ENCODE assay signal across 8 cellular contexts in genomic region chr6:89122625-89123024, GRCh38. TPM values are rescaled to one million over a fixed set of nuclear protein-coding genes. Genes with fewer than 3 reads are reported as not detected.
A peak's percentile ranks its signal among the peaks of the same experiment; 100 is the strongest.
DNase-seq lines count a peak whose midpoint lies in the region; ATAC-seq, FAIRE-seq and TF ChIP-seq lines count a peak whose summit lies in the region.

No MANE protein-coding gene starts in this region.

- H3K27me3 ChIP-seq in PC-3 (ENCODE audit: low read length): no peaks in the 10 kb centered on the region

- H2AFZ ChIP-seq in PC-3 (ENCODE audit: low read length): no peak overlapping the region

- H3K9me2 ChIP-seq in PC-3 (replicated peaks; ENCODE audit: low read length): no peaks in the 10 kb centered on the region

- peak; percentile 23 for FAIRE-seq in endometrium (lab: Jason Lieb, UNC)

- no peaks in the 10 kb centered on the region for H3F3A ChIP-seq in PC-3 (ENCODE audit: low read length, unreplicated experiment)

- intact Hi-C loops in PC-3 (cut with micrococcal nuclease): loop anchor here (1.0 kb wide), 3 partner anchors 120 to 247 kb away; no protein-coding TSS in a partner anchor

- peak; percentile 61 for ATAC-seq in HG03095 (IDR thresholded peaks at IDR 0.05; ENCODE audit: unreplicated experiment)
- ATAC-seq in PC-3: peak; percentile 65
- ATAC-seq in HG03469 (IDR thresholded peaks at IDR 0.05; ENCODE audit: unreplicated experiment): no peak

- H3K9me3 Mint-ChIP-seq in activated naive CD4-positive, alpha-beta T cell treated with anti-CD3 and anti-CD28 coated beads, Interleukin-2, amount 10 ng/mL, durations not matched to agents 7 days and 5 days: no peaks in the 10 kb centered on the region
- H3K9me3 Mint-ChIP-seq in neural crest cell: no peaks in the 10 kb centered on the region

- no peak overlapping the region for H3K27ac ChIP-seq in PC-3 (ENCODE audit: low read length)

- no peak overlapping the region for H3K4me3 Mint-ChIP-seq in activated naive CD4-positive, alpha-beta T cell treated with anti-CD3 and anti-CD28 coated beads, Interleukin-2, amount 10 ng/mL, durations not matched to agents 7 days and 5 days
- H3K4me3 Mint-ChIP-seq in neural crest cell: no peak overlapping the region

- H3K4me3 ChIP-seq in PC-3 (ENCODE audit: low read length): no peak overlapping the region

- no peak overlapping the region for H3K4me2 ChIP-seq in PC-3 (ENCODE audit: low read length)

- TF ChIP-seq CTCF in PC-3 (conservative IDR thresholded peaks at IDR 0.05; ENCODE audit: low read depth, low read length): peak; percentile 71
- peak; percentile 69 for TF ChIP-seq CTCF in neural crest cell (conservative IDR thresholded peaks at IDR 0.05)

- no peaks in the 10 kb centered on the region; the same call in 1 of the 2 replicates for H3K36me3 ChIP-seq in PC-3 (ENCODE audit: low read depth, low read length)

- no TSS peak for BruUV-seq in PC-3 (replicated peaks; lab: Mats Ljungman, UMichigan)

- no peaks in the 10 kb centered on the region for H3K4me1 Mint-ChIP-seq in activated naive CD4-positive, alpha-beta T cell treated with anti-CD3 and anti-CD28 coated beads, Interleukin-2, amount 10 ng/mL, durations not matched to agents 7 days and 5 days
- H3K4me1 Mint-ChIP-seq in neural crest cell: peaks cover 6% of the 10 kb centered on the region

- H3K27me3 Mint-ChIP-seq in activated naive CD4-positive, alpha-beta T cell treated with anti-CD3 and anti-CD28 coated beads, Interleukin-2, amount 10 ng/mL, durations not matched to agents 7 days and 5 days: peaks cover 24% of the 10 kb centered on the region
- no peaks in the 10 kb centered on the region for H3K27me3 Mint-ChIP-seq in neural crest cell (ENCODE audit: low read depth)

- POLR2A ChIA-PET in PC-3 (lab: Charles Lee; ENCODE audit: unreplicated experiment): no interaction called here

- H3K9ac ChIP-seq in PC-3 (ENCODE audit: low read length): no peak overlapping the region

- no peaks in the 10 kb centered on the region for H4K20me1 ChIP-seq in PC-3 (ENCODE audit: low read length)

- no peak overlapping the region for H3K27ac Mint-ChIP-seq in activated naive CD4-positive, alpha-beta T cell treated with anti-CD3 and anti-CD28 coated beads, Interleukin-2, amount 10 ng/mL, durations not matched to agents 7 days and 5 days
- H3K27ac Mint-ChIP-seq in neural crest cell (ENCODE audit: unreplicated experiment): no peak overlapping the region

- CTCF ChIA-PET in activated naive CD4-positive, alpha-beta T cell treated with anti-CD3 and anti-CD28 coated beads, Interleukin-2, amount 10 ng/mL, durations not matched to agents 7 days and 5 days (lab: Charles Lee): interaction anchor here (1.2 to 1.6 kb wide), 3 partner anchors 11 to 250 kb away, joined by 5 read pairs; no protein-coding TSS in a partner anchor
- CTCF ChIA-PET in PC-3 (lab: Charles Lee): interaction anchor here (0.5 to 1.5 kb wide), 2 partner anchors 43 to 120 kb away, joined by 3 to 9 read pairs; no protein-coding TSS in a partner anchor

- no peaks in the 10 kb centered on the region for H3K79me2 ChIP-seq in PC-3 (ENCODE audit: low read length)

- no peaks in the 10 kb centered on the region for H3K36me3 Mint-ChIP-seq in activated naive CD4-positive, alpha-beta T cell treated with anti-CD3 and anti-CD28 coated beads, Interleukin-2, amount 10 ng/mL, durations not matched to agents 7 days and 5 days
- peaks cover 2% of the 10 kb centered on the region for H3K36me3 Mint-ChIP-seq in neural crest cell (ENCODE audit: low read depth)

- peak; percentile 25 for DNase-seq in activated naive CD4-positive, alpha-beta T cell treated with anti-CD3 and anti-CD28 coated beads, Interleukin-2, amount 10 ng/mL, durations not matched to agents 7 days and 5 days
- no peak for DNase-seq in activated naive CD4-positive, alpha-beta T cell treated with anti-CD3 and anti-CD28 coated beads, Interleukin-2, amount 50 U/mL, for 16 hours
- DNase-seq in PC-3: peak; percentile 54
- DNase-seq in neural crest cell (ENCODE audit: low read depth, low spot score): no peak
- DNase-seq in HK-2 (ENCODE audit: unreplicated experiment): no peak

- no peaks in the 10 kb centered on the region for H3K9me3 ChIP-seq in PC-3 (ENCODE audit: low read length)

- H3K4me1 ChIP-seq in PC-3 (ENCODE audit: insufficient read depth, low read length): peaks cover 4% of the 10 kb centered on the region; the same call in 1 of the 2 replicates

RNA-seq across cellular contexts. Expression of gene SRSF12, which starts 4.8 kb away (rescaled TPM):
- total RNA-seq in PC-3 (2014; rRNA removed): not detected in 2 replicates
- total RNA-seq in neural crest cell: 21.9 and 23.5 TPM in 2 replicates

RNA-seq across cellular contexts. Expression of gene PM20D2, which starts 23.2 kb away (rescaled TPM):
- 17.3 and 21.0 TPM in 2 replicates for total RNA-seq in PC-3 (2014; rRNA removed)
- total RNA-seq in neural crest cell: 16.1 and 16.5 TPM in 2 replicates

RNA-seq across cellular contexts. Expression of gene PNRC1, which starts 42.1 kb away (rescaled TPM):
- total RNA-seq in PC-3 (2014; rRNA removed) (9.3 and 12.7 TPM in 2 replicates), neural crest cell (42.0 and 51.4 TPM in 2 replicates)

Comparison
In these comparisons a context has a peak if more than half of its experiments do, and no peak if none do; other contexts are left out.
1. DNase-seq: peak in activated naive CD4-positive, alpha-beta T cell treated with anti-CD3 and anti-CD28 coated beads, Interleukin-2, amount 10 ng/mL, durations not matched to agents 7 days and 5 days (single experiment) and PC-3 (single experiment); none in activated naive CD4-positive, alpha-beta T cell treated with anti-CD3 and anti-CD28 coated beads, Interleukin-2, amount 50 U/mL, for 16 hours (single experiment), neural crest cell (single experiment) and HK-2 (single experiment).
2. RNA of gene SRSF12, which starts 4.8 kb away (total RNA-seq): 21.9 to 23.5 TPM in neural crest cell; not detected in PC-3; every median in the first group is over 10 times any median in the second.